In genomic region chr1:114033219-114033706, GRCh38 we compare ENCODE assay signal across 8 cellular contexts. TPM values are rescaled to one million over a fixed set of nuclear protein-coding genes. Genes with fewer than 3 reads are reported as not detected.
DNase-seq lines count a peak whose midpoint lies in the region; ATAC-seq lines count a peak whose summit lies in the region.

No MANE protein-coding gene starts in this region.

- H3K14ac ChIP-seq in neuronal stem cell (ENCODE audit: low read length) = no peak overlapping the region

- no peak for ATAC-seq in GM19395 (IDR thresholded peaks at IDR 0.05; ENCODE audit: unreplicated experiment)
- ATAC-seq in HG02623 (IDR thresholded peaks at IDR 0.05; ENCODE audit: unreplicated experiment) = no peak

- no peak overlapping the region for H4K91ac ChIP-seq in neuronal stem cell (ENCODE audit: low read depth, low read length, poor library complexity)

- H3K27ac ChIP-seq in neuronal stem cell (replicated peaks; ENCODE audit: low read length) = no peak overlapping the region

- peaks cover 0 to 13% of the 10 kb centered on the region in 2 donors for H3K4me1 ChIP-seq in neuronal stem cell (ENCODE audit: control insufficient read depth in 2 of 2, insufficient read depth in 1 of 2, low read depth in 1 of 2, low read length in 2 of 2)

- H2AK5ac ChIP-seq in neuronal stem cell (ENCODE audit: low read depth, low read length) = no peak overlapping the region

- no peak overlapping the region for H3K9ac ChIP-seq in neuronal stem cell (ENCODE audit: low read depth, low read length, poor library complexity)

- no peak overlapping the region for H3K4ac ChIP-seq in neuronal stem cell (ENCODE audit: low read length)

- in situ Hi-C loops in T47D (cut with HindIII; ENCODE audit: low pct_unique_long_range_greater_than_20kb, low sequenced_read_pairs) = no loop called here

- no peak overlapping the region for H2BK120ac ChIP-seq in neuronal stem cell (ENCODE audit: low read depth, low read length)

- H3K4me2 ChIP-seq in neuronal stem cell (ENCODE audit: insufficient read depth, low read length, poor library complexity, severe bottlenecking) = no peak overlapping the region

- no peak overlapping the region for H2AFZ ChIP-seq in neuronal stem cell (ENCODE audit: low read length)

- no peak overlapping the region for H4K8ac ChIP-seq in neuronal stem cell (ENCODE audit: low read depth, low read length)

- H3K27me3 ChIP-seq in neuronal stem cell (ENCODE audit: control insufficient read depth in 3 of 3, insufficient read depth in 3 of 3, low read depth in 1 of 3, low read length in 3 of 3) = peaks cover 0 to 29% (median 0%) of the 10 kb centered on the region in 3 experiments

- no peaks in the 10 kb centered on the region for H3K9me3 ChIP-seq in neuronal stem cell (replicated peaks in 1 of 2; ENCODE audit: control insufficient read depth in 2 of 2, insufficient read depth in 1 of 2, low read depth in 1 of 2, low read length in 2 of 2)

- no peaks in the 10 kb centered on the region for H3K36me3 ChIP-seq in neuronal stem cell (replicated peaks in 1 of 2; ENCODE audit: control insufficient read depth in 2 of 2, insufficient read depth in 2 of 2, low read length in 2 of 2)

- H2BK15ac ChIP-seq in neuronal stem cell (ENCODE audit: low read length) = peak overlapping the region; percentile 15

- H2BK5ac ChIP-seq in neuronal stem cell (ENCODE audit: low read length) = no peak overlapping the region

- H3K4me3 ChIP-seq in neuronal stem cell (ENCODE audit: low read length in 2 of 2) = no peak overlapping the region

- H2BK12ac ChIP-seq in neuronal stem cell (ENCODE audit: low read length) = no peak overlapping the region

- peak; percentile 27 for DNase-seq in GM03348 (ENCODE audit: low spot score)
- peak; percentile 46 for DNase-seq in LHCN-M2 (ENCODE audit: low read depth)
- peak; percentile 37 to 83 for DNase-seq in T47D (ENCODE audit: low read depth in 1 of 2, low spot score in 1 of 2)
- DNase-seq in neuronal stem cell (ENCODE audit: low spot score) = no peak
- DNase-seq in MV-4-11 (lab: John Stamatoyannopoulos, UW) = no peak
- no peak for DNase-seq in stimulated activated naive CD4-positive, alpha-beta T cell (lab: John Stamatoyannopoulos, UW)

- no CpG with 5 or more reads among the region's 5 CpGs for WGBS in neuronal stem cell (ENCODE audit: extremely low coverage in 2 of 2, insufficient read length in 2 of 2, insufficient replicate concordance in 1 of 2), 2 donors

- H3K79me1 ChIP-seq in neuronal stem cell (ENCODE audit: low read depth, low read length) = no peaks in the 10 kb centered on the region

- no peak overlapping the region for H3K18ac ChIP-seq in neuronal stem cell (ENCODE audit: low read length)

- H3K23ac ChIP-seq in neuronal stem cell (ENCODE audit: low read depth, low read length, poor library complexity) = no peak overlapping the region

RNA-seq across cellular contexts. Expression of gene OLFML3, which starts 54.0 kb away (rescaled TPM):
- total RNA-seq in LHCN-M2 (2014; rRNA removed) = 583 and 771 TPM in 2 replicates
- 549 TPM for polyA plus RNA-seq in LHCN-M2 (2012)
- 10.1 TPM for polyA plus RNA-seq in neuronal stem cell (2013, experiment 1 of 2)
- polyA plus RNA-seq in neuronal stem cell (2013, experiment 2 of 2) = 9.4 TPM

Comparison
In these comparisons a context has a peak if more than half of its experiments do, and no peak if none do; other contexts are left out.
1. DNase-seq: peak in GM03348 (single experiment), LHCN-M2 (single experiment) and T47D (2 of 2); none in neuronal stem cell (single experiment), MV-4-11 (single experiment) and stimulated activated naive CD4-positive, alpha-beta T cell (0 of 6).